ENCODE assay signal across 8 cellular contexts in the genomic region with DNA sequence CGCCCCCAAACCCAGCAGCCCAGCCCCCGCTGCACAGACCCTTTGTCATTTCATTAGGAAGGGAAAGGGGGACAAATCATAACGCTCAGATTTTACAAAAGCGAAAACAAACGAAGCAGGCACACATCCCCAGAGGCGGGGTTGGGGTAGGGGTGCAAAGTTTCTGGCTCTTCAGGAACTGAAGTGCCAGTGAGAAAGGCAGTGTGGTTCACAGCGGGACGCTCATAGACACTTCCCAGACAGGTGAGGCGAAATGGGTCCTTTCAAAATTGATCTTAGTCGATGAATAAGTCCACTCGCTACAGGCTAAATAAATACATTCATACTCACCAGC. TPM values are rescaled to one million over a fixed set of nuclear protein-coding genes. Genes with fewer than 3 reads are reported as not detected.
DNase-seq lines count a peak whose midpoint lies in the region; ATAC-seq, FAIRE-seq and TF ChIP-seq lines count a peak whose summit lies in the region.

No MANE protein-coding gene starts in this region.

- H3K9me2 ChIP-seq in MM.1S (replicated peaks; ENCODE audit: insufficient read depth, low read length), result no peaks in the 10 kb centered on the region

- peak overlapping the region; percentile 80 for H2AFZ ChIP-seq in DND-41 (ENCODE audit: low read depth, low read length)
- peak overlapping the region; percentile 47 for H2AFZ ChIP-seq in MM.1S (ENCODE audit: low read length)

- H3K27me3 Mint-ChIP-seq in naive thymus-derived CD8-positive, alpha-beta T cell, result no peaks in the 10 kb centered on the region

- ATAC-seq in DND-41 (ENCODE audit: insufficient read depth, low read depth) (peak; percentile 58; the same call in 2 of the 3 replicates), GM21526 (IDR thresholded peaks at IDR 0.05; ENCODE audit: low FRiP score, unreplicated experiment) (peak; percentile 13), GM19324 (IDR thresholded peaks at IDR 0.05; ENCODE audit: low FRiP score, unreplicated experiment) (no peak)
- peak; percentile 7 for ATAC-seq in naive thymus-derived CD8-positive, alpha-beta T cell

- H3K79me2 ChIP-seq in DND-41 (ENCODE audit: insufficient read depth, low read length), result peaks cover 46% of the 10 kb centered on the region
- peaks cover 18% of the 10 kb centered on the region for H3K79me2 ChIP-seq in MM.1S (ENCODE audit: low read length)

- TF ChIP-seq CTCF in DND-41 (IDR thresholded peaks at IDR 0.05; ENCODE audit: borderline replicate concordance, extremely low read depth, low read length, poor library complexity, severe bottlenecking) (no peak), MM.1S (IDR thresholded peaks at IDR 0.05; ENCODE audit: low read length) (no peak), bronchial epithelial cell (IDR thresholded peaks at IDR 0.05; ENCODE audit: insufficient read depth, low read length, severe bottlenecking) (no peak)

- H3K36me3 ChIP-seq in DND-41 (ENCODE audit: insufficient read depth, low read length), result no peaks in the 10 kb centered on the region
- H3K36me3 ChIP-seq in MM.1S (replicated peaks; ENCODE audit: insufficient read depth, low read length), result no peaks in the 10 kb centered on the region
- no peaks in the 10 kb centered on the region for H3K36me3 ChIP-seq in bronchial epithelial cell (ENCODE audit: control insufficient read depth, insufficient read depth, low read length)

- no peak for FAIRE-seq in bronchial epithelial cell (lab: Jason Lieb, UNC)

- no peaks in the 10 kb centered on the region for H3K27me3 ChIP-seq in DND-41 (ENCODE audit: insufficient read depth, low read length, poor library complexity)
- H3K27me3 ChIP-seq in MM.1S (replicated peaks; ENCODE audit: insufficient read depth, low read length), result no peaks in the 10 kb centered on the region
- no peaks in the 10 kb centered on the region for H3K27me3 ChIP-seq in bronchial epithelial cell (ENCODE audit: control insufficient read depth, insufficient read depth, low read length)

- in situ Hi-C loops in KBM-7 (cut with MboI; ENCODE audit: low pct_unique_long_range_greater_than_20kb, low sequenced_read_pairs), result no loop called here

- H3K9ac ChIP-seq in DND-41 (ENCODE audit: low read depth, low read length), result peak overlapping the region; percentile 98
- peak overlapping the region; percentile 80 for H3K9ac ChIP-seq in MM.1S (ENCODE audit: low read length)

- H3F3A ChIP-seq in MM.1S (ENCODE audit: insufficient read depth, low read length), result peaks cover 15% of the 10 kb centered on the region

- H3K4me3 Mint-ChIP-seq in naive thymus-derived CD8-positive, alpha-beta T cell, result peak overlapping the region; percentile 91 to 98 (median 94)

- peaks cover 8 to 50% (median 33%) of the 10 kb centered on the region in 4 donors for H3K4me1 Mint-ChIP-seq in naive thymus-derived CD8-positive, alpha-beta T cell

- H3K4me2 ChIP-seq in DND-41 (ENCODE audit: insufficient read depth, low read length), result peak overlapping the region; percentile 72
- H3K4me2 ChIP-seq in MM.1S (ENCODE audit: low read depth, low read length), result peak overlapping the region; percentile 68

- H4K20me1 ChIP-seq in DND-41 (ENCODE audit: insufficient read depth, low read length) (no peaks in the 10 kb centered on the region), MM.1S (ENCODE audit: insufficient read depth, low read length) (no peaks in the 10 kb centered on the region)

- DNase-seq in DND-41, result no peak
- peak; percentile 33 for DNase-seq in MM.1S
- DNase-seq in bronchial epithelial cell (ENCODE audit: low read depth), result no peak
- DNase-seq in naive thymus-derived CD8-positive, alpha-beta T cell, result no peak
- DNase-seq in NCI-H2227 (lab: John Stamatoyannopoulos, UW; ENCODE audit: unreplicated experiment), result no peak
- DNase-seq in KBM-7, result no peak

- POLR2A ChIA-PET in naive thymus-derived CD8-positive, alpha-beta T cell (lab: Charles Lee), result interaction anchor here (2.4 kb wide), 1 partner anchor 10 kb away, joined by 8 read pairs; no protein-coding TSS in a partner anchor

- H3K27ac Mint-ChIP-seq in naive thymus-derived CD8-positive, alpha-beta T cell, result peak overlapping the region; percentile 48 to 98 (median 94)

- no peaks in the 10 kb centered on the region for H3K9me3 Mint-ChIP-seq in naive thymus-derived CD8-positive, alpha-beta T cell

- peaks cover 49% of the 10 kb centered on the region for H3K4me1 ChIP-seq in DND-41 (ENCODE audit: insufficient read depth, low read length)
- H3K4me1 ChIP-seq in MM.1S (ENCODE audit: low read length), result peaks cover 11% of the 10 kb centered on the region; the same call in 1 of the 2 replicates

- H3K27ac ChIP-seq in DND-41 (ENCODE audit: low read length), result peak overlapping the region; percentile 94
- peak overlapping the region; percentile 83 for H3K27ac ChIP-seq in MM.1S (ENCODE audit: low read length)

- H3K36me3 Mint-ChIP-seq in naive thymus-derived CD8-positive, alpha-beta T cell, result no peaks in the 10 kb centered on the region

- H3K4me3 ChIP-seq in DND-41 (ENCODE audit: low read depth in 1 of 2, low read length in 2 of 2), result peak overlapping the region; percentile 32 to 70
- peak overlapping the region; percentile 68 for H3K4me3 ChIP-seq in MM.1S (ENCODE audit: low read length)
- H3K4me3 ChIP-seq in bronchial epithelial cell (ENCODE audit: low read depth, low read length), result peak overlapping the region; percentile 59

- H3K9me3 ChIP-seq in DND-41 (ENCODE audit: insufficient read depth, low read length, severe bottlenecking) (no peaks in the 10 kb centered on the region), MM.1S (replicated peaks; ENCODE audit: insufficient read depth, low read length) (no peaks in the 10 kb centered on the region)

RNA-seq across cellular contexts. Expression of gene MBNL3, which starts 1.2 kb away (rescaled TPM):
- 3.7 and 4.7 TPM in 2 replicates for total RNA-seq in bronchial epithelial cell
- 10 to 100 TPM; 27.0 to 27.5 TPM for total RNA-seq in naive thymus-derived CD8-positive, alpha-beta T cell
- polyA plus RNA-seq in naive thymus-derived CD8-positive, alpha-beta T cell, result 10 to 100 TPM; 28.1 to 43.2 (median 33.7) TPM
